Comparison of ENCODE assay signal across 8 cellular contexts in the genomic region with DNA sequence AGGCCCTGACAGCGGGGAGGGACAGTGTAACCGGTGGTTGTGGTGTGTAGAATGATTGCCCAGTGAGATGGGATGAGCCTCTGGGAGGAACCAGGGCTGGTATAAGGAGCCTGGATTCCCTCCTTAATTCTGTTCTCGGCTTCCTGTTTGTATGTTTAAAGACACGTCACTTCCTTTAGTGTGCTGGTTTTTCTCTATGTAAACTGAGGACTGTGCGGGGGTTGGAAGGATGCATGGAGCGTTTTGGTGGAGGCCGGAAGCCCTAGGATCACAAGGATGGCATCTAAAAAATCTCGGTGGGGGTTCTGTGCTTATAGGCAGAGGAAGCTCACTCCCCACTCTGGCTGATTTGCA. TPM values are rescaled to one million over a fixed set of nuclear protein-coding genes. Genes with fewer than 3 reads are reported as not detected.
DNase-seq lines count a peak whose midpoint lies in the region; ATAC-seq and TF ChIP-seq lines count a peak whose summit lies in the region.

No MANE protein-coding gene starts in this region.

- H3K4me3 ChIP-seq in lung, result peak overlapping the region; percentile 63

- no peak for TF ChIP-seq CTCF in lung (IDR thresholded peaks at IDR 0.05; ENCODE audit: control extremely low read depth, extremely low read depth)

- H3K27ac ChIP-seq in caudate nucleus (ENCODE audit: low read depth, low read length) (peak overlapping the region; percentile 87), lung (ENCODE audit: low read depth in 1 of 2, low read length in 1 of 2) (peak overlapping the region; percentile 90 to 94)

- CTCF ChIA-PET in activated naive CD4-positive, alpha-beta T cell treated with anti-CD3 and anti-CD28 coated beads, Interleukin-2, amount 10 ng/mL, durations not matched to agents 7 days and 5 days (lab: Charles Lee), result interaction anchor here (0.5 to 7.3 kb wide), 5 partner anchors 14 to 495 kb away, joined by 3 to 63 read pairs (median 3); no protein-coding TSS in a partner anchor

- peaks cover 0 to 7% of the 10 kb centered on the region in 2 donors for H3K36me3 ChIP-seq in lung (ENCODE audit: control insufficient read depth in 2 of 2, insufficient read depth in 2 of 2, low read length in 2 of 2)

- WGBS in lung, 2 donors, result 4 to 12% methylated on average over 8 of the region's 8 CpGs

- no peaks in the 10 kb centered on the region for H3K9me3 ChIP-seq in lung (ENCODE audit: control insufficient read depth in 2 of 2, insufficient read depth in 1 of 2, low read length in 1 of 2)

- H3K27me3 Mint-ChIP-seq in activated naive CD4-positive, alpha-beta T cell treated with anti-CD3 and anti-CD28 coated beads, Interleukin-2, amount 10 ng/mL, durations not matched to agents 7 days and 5 days, result peaks cover 20% of the 10 kb centered on the region

- ATAC-seq in lung (ENCODE audit: insufficient read depth, low FRiP score), result peak; percentile 3

- no peaks in the 10 kb centered on the region for H3K27me3 ChIP-seq in lung (ENCODE audit: control insufficient read depth, insufficient read depth)

- H3K4me1 ChIP-seq in lung (ENCODE audit: control insufficient read depth in 2 of 2, insufficient read depth in 2 of 2, low read length in 2 of 2), result peaks cover 12 to 26% of the 10 kb centered on the region in 2 donors

- H3K4me3 Mint-ChIP-seq in activated naive CD4-positive, alpha-beta T cell treated with anti-CD3 and anti-CD28 coated beads, Interleukin-2, amount 10 ng/mL, durations not matched to agents 7 days and 5 days, result peak overlapping the region; percentile 81

- H3K27ac Mint-ChIP-seq in activated naive CD4-positive, alpha-beta T cell treated with anti-CD3 and anti-CD28 coated beads, Interleukin-2, amount 10 ng/mL, durations not matched to agents 7 days and 5 days, result peak overlapping the region; percentile 91

- DNase-seq in activated naive CD4-positive, alpha-beta T cell treated with anti-CD3 and anti-CD28 coated beads, Interleukin-2, amount 10 ng/mL, durations not matched to agents 7 days and 5 days, result no peak
- DNase-seq in activated naive CD4-positive, alpha-beta T cell (lab: John Stamatoyannopoulos, UW), result no peak
- peak; percentile 40 for DNase-seq in NCI-H69 (lab: John Stamatoyannopoulos, UW)
- peak in 1 of 61 donors; percentile 52 for DNase-seq in caudate nucleus (lab: John Stamatoyannopoulos, UW)
- no peak for DNase-seq in lung (ENCODE audit: low spot score)
- no peak for DNase-seq in OCI-M2 (lab: John Stamatoyannopoulos, UW; ENCODE audit: unreplicated experiment)
- DNase-seq in NCI-H446 treated with DMSO at 0.1 percent for 48 hours (lab: John Stamatoyannopoulos, UW), result no peak
- no peak for DNase-seq in occipital lobe (lab: John Stamatoyannopoulos, UW)

- peaks cover 59% of the 10 kb centered on the region for H3K4me1 Mint-ChIP-seq in activated naive CD4-positive, alpha-beta T cell treated with anti-CD3 and anti-CD28 coated beads, Interleukin-2, amount 10 ng/mL, durations not matched to agents 7 days and 5 days

- H3K36me3 Mint-ChIP-seq in activated naive CD4-positive, alpha-beta T cell treated with anti-CD3 and anti-CD28 coated beads, Interleukin-2, amount 10 ng/mL, durations not matched to agents 7 days and 5 days, result peaks cover 16% of the 10 kb centered on the region

- no peaks in the 10 kb centered on the region for H3K9me3 Mint-ChIP-seq in activated naive CD4-positive, alpha-beta T cell treated with anti-CD3 and anti-CD28 coated beads, Interleukin-2, amount 10 ng/mL, durations not matched to agents 7 days and 5 days

RNA-seq across cellular contexts. Expression of a gene that starts 1.0 kb away (rescaled TPM):
- total RNA-seq in lung, result 10 to 100 TPM; 14.3 to 30.1 TPM
- 10 to 100 TPM; 36.3 to 54.7 TPM for polyA plus RNA-seq in lung
- total RNA-seq in occipital lobe, result 11.2 TPM

RNA-seq across cellular contexts. Expression of a gene that starts 6.0 kb away (rescaled TPM):
- total RNA-seq in lung (under 1 TPM; 0.15 to 0.28 TPM), occipital lobe (not detected)
- polyA plus RNA-seq in lung, result not detected

RNA-seq across cellular contexts. Expression of a gene that starts 15.0 kb away (rescaled TPM):
- 10 to 100 TPM; 11.8 to 19.5 TPM for total RNA-seq in lung
- 10 to 100 TPM; 15.7 to 16.4 TPM for polyA plus RNA-seq in lung
- total RNA-seq in occipital lobe, result 10.1 TPM

RNA-seq across cellular contexts. Expression of a gene that starts 38.5 kb away (rescaled TPM):
- 1 to 10 TPM; 2.2 to 3.6 TPM for total RNA-seq in lung
- polyA plus RNA-seq in lung, result 1 to 10 TPM; 3.4 to 3.8 TPM
- total RNA-seq in occipital lobe, result 0.16 TPM
